25 cellular contexts compared by ENCODE assay signal in genomic region chr18:72973831-72974230, GRCh38.
"Had no signal": no experiment of that assay in that cellular context is flagged by ENCODE, and none has a peak within 500 bp of the region (broad histone marks: within the 10 kb centered on the region; RNA-seq: fewer than 3 reads in every experiment).

No MANE protein-coding gene starts in this region.

- H3K4me3 ChIP-seq: ascending aorta, breast epithelium, coronary artery, dorsolateral prefrontal cortex had no signal

- DNase-seq: activated CD4-positive, alpha-beta memory T cell treated with anti-CD3 and anti-CD28 coated beads for 36 hours; activated CD4-positive, alpha-beta T cell treated with anti-CD3 and anti-CD28 coated beads for 36 hours; activated CD4-positive, alpha-beta T cell treated with anti-CD3 and anti-CD28 coated beads, Interleukin-2, amount 10 ng/mL, durations not matched to agents 24 days and 14 days; activated CD4-positive, CD25-positive, alpha-beta regulatory T cell; activated CD4-positive, CD25-positive, alpha-beta regulatory T cell treated with anti-CD3 and anti-CD28 coated beads, Interleukin-2, amount 50 U/mL, for 72 hours; activated CD8-positive, alpha-beta memory T cell treated with anti-CD3 and anti-CD28 coated beads, Interleukin-2, amount 10 ng/mL, durations not matched to agents 7 days and 5 days; activated CD8-positive, alpha-beta memory T cell treated with anti-CD3 and anti-CD28 coated beads, Interleukin-2, amount 50 U/mL, for 4 hours; activated CD8-positive, alpha-beta T cell treated with anti-CD3 and anti-CD28 coated beads, Interleukin-2, amount 10 ng/mL, durations not matched to agents 7 days and 5 days; activated gamma-delta T cell; activated naive CD4-positive, alpha-beta T cell; activated naive CD4-positive, alpha-beta T cell treated with anti-CD3 and anti-CD28 coated beads, Interleukin-2, amount 10 ng/mL, durations not matched to agents 7 days and 5 days; activated naive CD8-positive, alpha-beta T cell treated with anti-CD3 and anti-CD28 coated beads, Interleukin-2, amount 10 ng/mL, durations not matched to agents 7 days and 5 days; activated T-cell treated with anti-CD3 and anti-CD28 coated beads for 4 hours; activated T-cell treated with anti-CD3 and anti-CD28 coated beads, Interleukin-2, amount 50 U/mL, for 24 hours; activated T-cell treated with anti-CD3 and anti-CD28 coated beads, Interleukin-2, amount 50 U/mL, for 72 hours; dorsolateral prefrontal cortex; effector memory CD4-positive, alpha-beta T cell; endodermal cell; foreskin fibroblast; head of caudate nucleus; T-helper 2 cell had no signal

- ATAC-seq: activated CD4-positive, alpha-beta T cell treated with anti-CD3 and anti-CD28 coated beads for 36 hours; activated CD8-positive, alpha-beta memory T cell treated with anti-CD3 and anti-CD28 coated beads, Interleukin-2, amount 10 ng/mL, durations not matched to agents 7 days and 5 days; activated CD8-positive, alpha-beta T cell treated with anti-CD3 and anti-CD28 coated beads, Interleukin-2, amount 10 ng/mL, durations not matched to agents 7 days and 5 days; activated naive CD4-positive, alpha-beta T cell treated with anti-CD3 and anti-CD28 coated beads, Interleukin-2, amount 50 U/mL, for 72 hours; activated T-cell treated with anti-CD3 and anti-CD28 coated beads, Interleukin-2, amount 50 U/mL, for 72 hours had no signal
